8 cellular contexts compared by ENCODE assay signal in the genomic region with DNA sequence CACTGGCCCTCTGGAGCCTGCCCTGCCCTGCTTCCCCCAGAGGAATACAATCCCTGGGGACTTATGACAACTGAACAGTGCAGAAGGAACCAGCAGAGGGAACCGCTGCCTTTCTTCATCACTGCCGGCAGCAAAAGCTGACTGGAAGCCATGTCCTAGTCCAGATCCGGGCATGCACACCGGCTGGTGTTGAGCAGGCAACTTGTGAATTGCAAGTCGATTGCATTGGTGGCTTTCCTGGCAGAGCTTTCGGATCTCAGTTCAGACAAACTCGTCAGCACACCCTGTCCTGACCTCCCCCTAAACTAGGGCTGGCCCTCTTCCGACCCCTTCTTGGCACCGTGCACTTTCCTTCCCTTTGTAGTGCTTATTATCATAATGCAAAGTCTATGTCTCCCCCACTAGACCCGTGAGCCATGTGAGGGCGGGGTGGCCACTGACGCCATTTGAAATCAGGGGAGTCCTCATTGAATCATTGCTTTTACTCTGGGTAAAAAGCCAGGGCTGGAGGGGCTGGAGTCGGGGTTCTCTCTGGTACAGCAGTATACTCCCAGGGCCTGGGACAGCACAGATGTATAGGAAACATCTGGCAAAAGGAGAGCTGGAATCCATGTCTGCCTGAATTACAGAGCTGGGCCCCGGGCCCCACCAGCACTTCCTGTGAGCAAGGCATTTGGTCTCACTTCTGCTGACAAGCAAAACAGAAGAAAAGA. TPM values are rescaled to one million over a fixed set of nuclear protein-coding genes. Genes with fewer than 3 reads are reported as not detected.
A peak's percentile ranks its signal among the peaks of the same experiment; 100 is the strongest.
DNase-seq lines count a peak whose midpoint lies in the region; ATAC-seq and TF ChIP-seq lines count a peak whose summit lies in the region.

No MANE protein-coding gene starts in this region.

- H3K27ac ChIP-seq in Peyer's patch = peak overlapping the region; percentile 45 to 99 (median 96)
- H3K27ac ChIP-seq in muscle layer of duodenum (ENCODE audit: low read length) = peak overlapping the region; percentile 14
- no peak overlapping the region for H3K27ac ChIP-seq in vagina

- peak in 5 of 6 experiments; percentile 16 to 44 (median 33) for TF ChIP-seq CTCF in Peyer's patch (IDR thresholded peaks at IDR 0.05)
- TF ChIP-seq CTCF in vagina (IDR thresholded peaks at IDR 0.05) = no peak

- intact Hi-C loops in vagina (cut with DNase I) = loop anchor here (10.0 kb wide), 1 partner anchor 140 kb away; a partner anchor contains a TSS

- H3K27me3 ChIP-seq in Peyer's patch = no peaks in the 10 kb centered on the region
- no peaks in the 10 kb centered on the region for H3K27me3 ChIP-seq in muscle layer of duodenum (ENCODE audit: low read depth, low read length)
- H3K27me3 ChIP-seq in vagina = no peaks in the 10 kb centered on the region

- H3K9me3 ChIP-seq in Peyer's patch (no peaks in the 10 kb centered on the region), muscle layer of duodenum (ENCODE audit: control insufficient read depth in 1 of 2, low read length in 2 of 2) (no peaks in the 10 kb centered on the region), vagina (no peaks in the 10 kb centered on the region)

- peak; percentile 30 for DNase-seq in COR-L47 (lab: John Stamatoyannopoulos, UW)
- DNase-seq in Peyer's patch = peak in 2 of 3 donors; percentile 58 to 76
- peak; percentile 47 for DNase-seq in central memory CD4-positive, alpha-beta T cell
- DNase-seq in HK-2 (ENCODE audit: unreplicated experiment) = no peak
- DNase-seq in vagina (ENCODE audit: extremely low spot score in 2 of 2) = no peak

- peak overlapping the region in 3 of 4 donors; percentile 63 to 67 (median 63) for H3K4me3 ChIP-seq in Peyer's patch
- H3K4me3 ChIP-seq in muscle layer of duodenum (ENCODE audit: low read depth in 1 of 2, low read length in 2 of 2) = peak overlapping the region; percentile 8 to 44
- no peak overlapping the region for H3K4me3 ChIP-seq in vagina

- no peak for ATAC-seq in GM21423 (IDR thresholded peaks at IDR 0.05; ENCODE audit: unreplicated experiment)

- peaks cover 0 to 34% (median 10%) of the 10 kb centered on the region in 4 donors for H3K4me1 ChIP-seq in Peyer's patch
- peaks cover 0 to 38% of the 10 kb centered on the region in 2 donors for H3K4me1 ChIP-seq in muscle layer of duodenum (ENCODE audit: control insufficient read depth in 1 of 2, insufficient read depth in 2 of 2, low read length in 2 of 2)
- H3K4me1 ChIP-seq in vagina = peaks cover 55% of the 10 kb centered on the region

- no peaks in the 10 kb centered on the region for H3K36me3 ChIP-seq in Peyer's patch
- H3K36me3 ChIP-seq in muscle layer of duodenum (ENCODE audit: control insufficient read depth in 1 of 2, insufficient read depth in 2 of 2, low read length in 2 of 2) = no peaks in the 10 kb centered on the region
- H3K36me3 ChIP-seq in vagina = no peaks in the 10 kb centered on the region

- peak; percentile 2 for TF ChIP-seq POLR2A in GM19099 (IDR thresholded peaks at IDR 0.05; ENCODE audit: extremely low read depth, insufficient read length, low read depth)
- no peak for TF ChIP-seq POLR2A in Peyer's patch (IDR thresholded peaks at IDR 0.05)
- no peak for TF ChIP-seq POLR2A in vagina (IDR thresholded peaks at IDR 0.05)

RNA-seq across cellular contexts. Expression of a gene that starts 1.8 kb away (rescaled TPM):
- total RNA-seq in Peyer's patch (100 to 1,000 TPM in 1 of 4 donors, 10 to 100 TPM in 3; 23.6 to 211 (median 57.6) TPM), vagina (36.6 TPM)

RNA-seq across cellular contexts. Expression of a gene that starts 10.5 kb away (rescaled TPM):
- total RNA-seq in Peyer's patch (100 to 1,000 TPM in 1 of 4 donors, 10 to 100 TPM in 3; 32.9 to 118 (median 54.1) TPM), vagina (66.8 TPM)

RNA-seq across cellular contexts. Expression of a gene that starts 19.8 kb away (rescaled TPM):
- 1 to 10 TPM in 2 of 4 donors, under 1 TPM in 2; 0.53 to 5.0 (median 1.1) TPM for total RNA-seq in Peyer's patch
- 4.9 TPM for total RNA-seq in vagina

RNA-seq across cellular contexts. Expression of a gene that starts 20.1 kb away (rescaled TPM):
- total RNA-seq in Peyer's patch (10 to 100 TPM in 2 of 4 donors, 1 to 10 TPM in 2; 4.9 to 13.3 (median 9.4) TPM), vagina (4.2 TPM)

RNA-seq across cellular contexts. Expression of a gene that starts 38.3 kb away (rescaled TPM):
- 1 to 10 TPM; 1.8 to 7.4 (median 4.6) TPM for total RNA-seq in Peyer's patch
- 9.6 TPM for total RNA-seq in vagina

Comparison
In these comparisons a context has a peak if more than half of its experiments do, and no peak if none do; other contexts are left out.
1. DNase-seq: peak in COR-L47 (single experiment), Peyer's patch (2 of 3) and central memory CD4-positive, alpha-beta T cell (single experiment); none in HK-2 (single experiment) and vagina (0 of 2).
2. H3K4me3 ChIP-seq: peak in Peyer's patch (3 of 4) and muscle layer of duodenum (2 of 2); none in vagina (0 of 2).
3. CTCF ChIP-seq: peak in Peyer's patch (5 of 6); none in vagina (0 of 3).